In genomic region chr16:19687279-19687678, GRCh38 we compare ENCODE assay signal across 16 cellular contexts.
"Had no signal": no experiment of that assay in that cellular context is flagged by ENCODE, and none has a peak within 500 bp of the region (broad histone marks: within the 10 kb centered on the region; RNA-seq: fewer than 3 reads in every experiment).

No MANE protein-coding gene starts in this region.

- ATAC-seq: activated naive CD8-positive, alpha-beta T cell treated with anti-CD3 and anti-CD28 coated beads, Interleukin-2, amount 50 U/mL, for 24 hours; activated T-helper 17 cell treated with anti-CD3 and anti-CD28 coated beads, Interleukin-2, amount 50 U/mL, for 72 hours; esophagus mucosa; left lung; mucosa of descending colon; naive thymus-derived CD8-positive, alpha-beta T cell had no signal

- H3K9me3 ChIP-seq: left lung, mucosa of descending colon, uterus had no signal

- H3K27me3 ChIP-seq: left lung, stomach, uterus had no signal

- H3K27ac ChIP-seq: left lung, stomach, uterus had no signal

- DNase-seq: activated CD4-positive, CD25-positive, alpha-beta regulatory T cell treated with anti-CD3 and anti-CD28 coated beads, Interleukin-2, amount 50 U/mL, for 72 hours; activated naive CD4-positive, alpha-beta T cell treated with Interleukin-2 at 50 U/mL for 16 hours; activated naive CD8-positive, alpha-beta T cell treated with anti-CD3 and anti-CD28 coated beads, Interleukin-2, amount 50 U/mL, for 24 hours; aorta; left lung; mucosa of descending colon; naive thymus-derived CD8-positive, alpha-beta T cell; stimulated activated CD4-positive, alpha-beta T cell treated with anti-CD3 and anti-CD28 coated beads, Interleukin-12 subunit alpha, Interleukin-12 subunit beta, amount 100 ng/mL, for 4 hours; stimulated activated CD4-positive, alpha-beta T cell treated with anti-CD3 and anti-CD28 coated beads, Interleukin-2, amount 100 ng/mL, for 24 hours; stomach; T1000; uterus had no signal

- H3K4me3 ChIP-seq: left lung, mucosa of descending colon, stomach, uterus had no signal

- FAIRE-seq: bronchial epithelial cell, keratinocyte had no signal

- H3K36me3 ChIP-seq: uterus had no signal

- H3K4me1 ChIP-seq: uterus had no signal
